ENCODE assay signal across 8 cellular contexts in the genomic region with DNA sequence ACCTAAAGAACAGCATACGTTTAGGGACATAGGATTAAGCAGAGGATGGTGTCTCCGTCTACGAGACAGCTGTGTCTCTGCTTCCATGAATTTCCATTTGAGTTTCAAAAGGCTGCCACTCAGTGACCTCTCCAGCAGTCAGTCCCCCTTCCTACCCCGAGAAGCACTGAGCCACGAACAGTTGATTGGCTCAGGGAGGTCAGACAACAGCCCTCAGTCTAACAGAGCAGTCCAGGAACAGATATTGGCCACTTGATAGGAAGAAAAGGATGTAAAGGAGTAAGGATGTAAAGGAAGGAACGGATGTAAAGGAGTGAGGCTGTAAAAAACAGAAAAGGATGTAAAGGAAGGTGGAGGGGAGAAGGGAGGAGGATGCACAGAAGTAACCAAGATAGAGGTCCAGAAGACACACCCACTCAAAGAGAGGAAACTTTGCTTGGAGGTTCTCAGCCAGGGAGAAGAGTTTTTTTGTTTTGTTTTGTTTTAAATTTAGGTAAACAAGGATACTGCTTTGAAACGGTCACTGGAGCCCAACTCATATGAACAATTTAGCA. TPM values are rescaled to one million over a fixed set of nuclear protein-coding genes. Genes with fewer than 3 reads are reported as not detected.
DNase-seq lines count a peak whose midpoint lies in the region; ATAC-seq and TF ChIP-seq lines count a peak whose summit lies in the region.

No MANE protein-coding gene starts in this region.

- peaks cover 39% of the 10 kb centered on the region for H3K4me1 Mint-ChIP-seq in activated CD4-positive, alpha-beta T cell treated with anti-CD3 and anti-CD28 coated beads, Interleukin-2, amount 10 ng/mL, durations not matched to agents 7 days and 5 days
- peaks cover 46% of the 10 kb centered on the region for H3K4me1 Mint-ChIP-seq in activated CD8-positive, alpha-beta T cell treated with anti-CD3 and anti-CD28 coated beads for 36 hours (ENCODE audit: low read depth)

- POLR2A ChIA-PET in activated CD4-positive, alpha-beta T cell treated with anti-CD3 and anti-CD28 coated beads, Interleukin-2, amount 10 ng/mL, durations not matched to agents 7 days and 5 days (lab: Charles Lee) = interaction anchor here (0.7 kb wide), 1 partner anchor 34 kb away, joined by 3 read pairs; no protein-coding TSS in a partner anchor
- POLR2A ChIA-PET in activated CD8-positive, alpha-beta T cell treated with anti-CD3 and anti-CD28 coated beads for 36 hours (lab: Charles Lee) = no interaction called here

- CTCF ChIA-PET in activated CD4-positive, alpha-beta T cell treated with anti-CD3 and anti-CD28 coated beads, Interleukin-2, amount 10 ng/mL, durations not matched to agents 7 days and 5 days (lab: Charles Lee) = interaction anchor here (0.9 kb wide), 1 partner anchor 38 kb away, joined by 5 read pairs; no protein-coding TSS in a partner anchor
- CTCF ChIA-PET in activated CD8-positive, alpha-beta T cell treated with anti-CD3 and anti-CD28 coated beads for 36 hours (lab: Charles Lee) = interaction anchor here (0.9 kb wide), 1 partner anchor 8 kb away, joined by 4 read pairs; no protein-coding TSS in a partner anchor

- peak overlapping the region; percentile 89 for H3K27ac ChIP-seq in temporal lobe (ENCODE audit: low read depth, low read length)

- no peak for TF ChIP-seq CTCF in activated CD8-positive, alpha-beta T cell treated with anti-CD3 and anti-CD28 coated beads for 36 hours (IDR thresholded peaks at IDR 0.05)

- H3K27ac Mint-ChIP-seq in activated CD4-positive, alpha-beta T cell treated with anti-CD3 and anti-CD28 coated beads, Interleukin-2, amount 10 ng/mL, durations not matched to agents 7 days and 5 days = peak overlapping the region; percentile 92
- H3K27ac Mint-ChIP-seq in activated CD8-positive, alpha-beta T cell treated with anti-CD3 and anti-CD28 coated beads for 36 hours = peak overlapping the region; percentile 86

- no peaks in the 10 kb centered on the region for H3K36me3 Mint-ChIP-seq in activated CD4-positive, alpha-beta T cell treated with anti-CD3 and anti-CD28 coated beads, Interleukin-2, amount 10 ng/mL, durations not matched to agents 7 days and 5 days (ENCODE audit: low read depth)
- peaks cover 18% of the 10 kb centered on the region for H3K36me3 Mint-ChIP-seq in activated CD8-positive, alpha-beta T cell treated with anti-CD3 and anti-CD28 coated beads for 36 hours (ENCODE audit: low read depth)

- H3K9me3 Mint-ChIP-seq in activated CD4-positive, alpha-beta T cell treated with anti-CD3 and anti-CD28 coated beads, Interleukin-2, amount 10 ng/mL, durations not matched to agents 7 days and 5 days = no peaks in the 10 kb centered on the region
- no peaks in the 10 kb centered on the region for H3K9me3 Mint-ChIP-seq in activated CD8-positive, alpha-beta T cell treated with anti-CD3 and anti-CD28 coated beads for 36 hours

- H3K4me3 Mint-ChIP-seq in activated CD4-positive, alpha-beta T cell treated with anti-CD3 and anti-CD28 coated beads, Interleukin-2, amount 10 ng/mL, durations not matched to agents 7 days and 5 days = peak overlapping the region; percentile 94
- H3K4me3 Mint-ChIP-seq in activated CD8-positive, alpha-beta T cell treated with anti-CD3 and anti-CD28 coated beads for 36 hours = peak overlapping the region; percentile 100

- DNase-seq in activated CD4-positive, alpha-beta T cell treated with anti-CD3 and anti-CD28 coated beads, Interleukin-2, amount 10 ng/mL, durations not matched to agents 7 days and 5 days = no peak
- no peak for DNase-seq in activated CD4-positive, alpha-beta T cell treated with anti-CD3 and anti-CD28 coated beads for 4 hours
- DNase-seq in activated CD8-positive, alpha-beta T cell treated with anti-CD3 and anti-CD28 coated beads for 36 hours = no peak
- DNase-seq in islet precursor cell (peak; percentile 60), COLO668 (lab: John Stamatoyannopoulos, UW; ENCODE audit: unreplicated experiment) (no peak), NCI-H2081 treated with DMSO at 0.1 percent for 48 hours (lab: John Stamatoyannopoulos, UW) (no peak)

- intact Hi-C loops in activated CD8-positive, alpha-beta T cell treated with anti-CD3 and anti-CD28 coated beads for 36 hours (cut with micrococcal nuclease) = no loop called here

- no peak for ATAC-seq in activated CD8-positive, alpha-beta T cell treated with anti-CD3 and anti-CD28 coated beads for 36 hours
- ATAC-seq in HG03571 (IDR thresholded peaks at IDR 0.05; ENCODE audit: unreplicated experiment) = no peak

- peaks cover 43% of the 10 kb centered on the region for H3K27me3 Mint-ChIP-seq in activated CD4-positive, alpha-beta T cell treated with anti-CD3 and anti-CD28 coated beads, Interleukin-2, amount 10 ng/mL, durations not matched to agents 7 days and 5 days
- peaks cover 3% of the 10 kb centered on the region for H3K27me3 Mint-ChIP-seq in activated CD8-positive, alpha-beta T cell treated with anti-CD3 and anti-CD28 coated beads for 36 hours

RNA-seq across cellular contexts. Expression of gene NR4A3, which starts 3.2 kb away (rescaled TPM):
- total RNA-seq in activated CD4-positive, alpha-beta T cell treated with anti-CD3 and anti-CD28 coated beads, Interleukin-2, amount 10 ng/mL, durations not matched to agents 7 days and 5 days = under 1 TPM; 0.17 to 0.29 TPM
- 100 to 1,000 TPM; 112 to 113 TPM for total RNA-seq in activated CD8-positive, alpha-beta T cell treated with anti-CD3 and anti-CD28 coated beads for 36 hours
- total RNA-seq in temporal lobe = 9.1 TPM

Comparison
In these comparisons a context has a peak if more than half of its experiments do, and no peak if none do; other contexts are left out.
1. RNA of gene NR4A3, which starts 3.2 kb away (total RNA-seq): 112 to 113 TPM in activated CD8-positive, alpha-beta T cell treated with anti-CD3 and anti-CD28 coated beads for 36 hours; 9.1 TPM in temporal lobe (single experiment) and 0.17 to 0.29 TPM in activated CD4-positive, alpha-beta T cell treated with anti-CD3 and anti-CD28 coated beads, Interleukin-2, amount 10 ng/mL, durations not matched to agents 7 days and 5 days; every median in the first group is over 10 times any median in the second.